In the genomic region with DNA sequence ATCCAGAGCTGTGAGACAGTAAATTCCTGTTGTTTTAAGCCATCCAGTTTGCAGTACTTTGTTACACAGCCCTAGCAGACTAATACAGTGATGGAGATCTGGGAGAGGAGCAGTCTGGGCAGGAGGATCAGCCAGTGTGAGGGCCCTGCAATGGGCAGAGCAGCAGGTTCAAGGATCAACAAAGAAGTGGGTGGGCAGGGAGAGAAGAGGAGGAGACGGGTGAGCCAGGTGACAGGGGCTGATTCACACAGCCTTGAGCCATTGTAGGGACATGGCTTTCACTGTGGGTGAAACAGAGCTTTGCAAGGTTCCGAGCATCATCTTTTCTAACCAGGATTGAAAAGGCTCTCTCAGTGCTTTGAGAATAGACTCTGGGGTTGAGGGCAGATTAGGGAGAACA, we compare ENCODE assay signal across 4 cellular contexts.
"Had no signal": no experiment of that assay in that cellular context is flagged by ENCODE, and none has a peak within 500 bp of the region (broad histone marks: within the 10 kb centered on the region; RNA-seq: fewer than 3 reads in every experiment).

No MANE protein-coding gene starts in this region.

- H3K4me3 ChIP-seq: GM23338 had no signal

- H3K9me3 Mint-ChIP-seq: GM23338, H9 had no signal

- H3K4me1 Mint-ChIP-seq: GM23338, H9 had no signal

- H3K27me3 Mint-ChIP-seq: IgD-negative memory B cell had no signal

- H3K4me3 Mint-ChIP-seq: GM23338, H9, IgD-negative memory B cell had no signal

- H3K27ac Mint-ChIP-seq: GM23338, H9, IgD-negative memory B cell had no signal

- H3K36me3 Mint-ChIP-seq: IgD-negative memory B cell had no signal

- DNase-seq: H9, HCEC 1CT had no signal

- H2AFZ ChIP-seq: GM23338 had no signal

- H3K4me2 ChIP-seq: GM23338 had no signal
